In the genomic region with DNA sequence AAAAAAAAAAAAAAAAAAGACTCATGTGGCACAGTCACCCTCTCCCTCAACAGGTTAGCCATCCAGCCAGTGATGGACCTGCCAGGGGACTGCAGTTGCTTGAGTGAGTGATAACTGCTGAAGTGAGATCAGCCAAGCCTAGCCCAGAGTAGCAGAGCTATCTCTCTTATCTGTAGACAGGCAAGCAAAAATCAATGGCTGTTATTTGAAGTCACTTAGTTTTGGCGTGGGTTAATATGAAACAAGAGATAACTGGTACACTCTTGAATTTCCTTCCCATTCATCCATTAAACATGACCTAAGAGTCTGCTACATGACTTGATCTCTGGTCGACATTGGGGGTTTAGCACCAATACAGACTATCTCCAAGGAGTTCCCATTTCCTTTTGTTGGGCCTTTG, we compare ENCODE assay signal across 21 cellular contexts. TPM values are rescaled to one million over a fixed set of nuclear protein-coding genes. Genes with fewer than 3 reads are reported as not detected.
DNase-seq lines count a peak whose midpoint lies in the region; FAIRE-seq and TF ChIP-seq lines count a peak whose summit lies in the region.
"Had no signal": no experiment of that assay in that cellular context is flagged by ENCODE, and none has a peak within 500 bp of the region (broad histone marks: within the 10 kb centered on the region; RNA-seq: fewer than 3 reads in every experiment).

No MANE protein-coding gene starts in this region.

- H3K23ac ChIP-seq in H1 (ENCODE audit: insufficient read length) = no peak overlapping the region
- H3K23ac ChIP-seq in mesendoderm (ENCODE audit: low read length) = no peak overlapping the region

- no peak overlapping the region for H3K4ac ChIP-seq in H1 (replicated peaks; ENCODE audit: insufficient read length, low read depth, low read length)
- no peak overlapping the region for H3K4ac ChIP-seq in mesendoderm (ENCODE audit: low read depth, low read length)

- no peak for TF ChIP-seq POLR2A in H1 (IDR thresholded peaks at IDR 0.05; ENCODE audit: control extremely low read depth in 1 of 2, low read depth in 2 of 2, low read length in 2 of 2)

- no peak overlapping the region for H3K18ac ChIP-seq in H1 (ENCODE audit: extremely low read depth, low read length)
- no peak overlapping the region for H3K18ac ChIP-seq in mesendoderm (ENCODE audit: low read length)

- no peaks in the 10 kb centered on the region for H3K9me3 ChIP-seq in CD8-positive, alpha-beta memory T cell (ENCODE audit: low read length)
- no peaks in the 10 kb centered on the region for H3K9me3 ChIP-seq in H1 (ENCODE audit: insufficient read depth in 2 of 2, low read depth in 1 of 2, low read length in 1 of 2)
- H3K9me3 ChIP-seq: BLaER1 had no signal

- no peaks in the 10 kb centered on the region for H3K23me2 ChIP-seq in H1 (ENCODE audit: low read depth, low read length)

- no peak overlapping the region for H4K91ac ChIP-seq in H1 (replicated peaks; ENCODE audit: insufficient read length, low read length)

- H3K4me2 ChIP-seq in H1 (ENCODE audit: insufficient read depth in 1 of 2, low read depth in 2 of 2, low read length in 2 of 2) (no peak overlapping the region), mesendoderm (ENCODE audit: low read length) (no peak overlapping the region)
- H3K4me2 ChIP-seq: BLaER1, KMS-11 had no signal

- WGBS in H1 (ENCODE audit: extremely low coverage in 1 of 2, insufficient coverage in 1 of 2, insufficient read length in 1 of 2, insufficient replicate concordance in 2 of 2, low coverage in 1 of 2, low lambda C conversion rate in 2 of 2, missing lambda C conversion rate in 1 of 2), 2 experiments = 86% methylated on average over 2 of the region's 2 CpGs; no CpG with 5 or more reads in 1 of the 2 experiments
- WGBS in mesendoderm (ENCODE audit: extremely low coverage, insufficient coverage, low lambda C conversion rate) = no CpG with 5 or more reads among the region's 2 CpGs

- no peaks in the 10 kb centered on the region for H3K79me1 ChIP-seq in H1 (ENCODE audit: low read depth, low read length)
- H3K79me1 ChIP-seq in mesendoderm (ENCODE audit: low read length) = no peaks in the 10 kb centered on the region

- no peak for TF ChIP-seq CTCF in H1 (IDR thresholded peaks at IDR 0.05; ENCODE audit: control extremely low read depth in 1 of 3, insufficient read depth in 1 of 3, low read depth in 1 of 3, low read length in 3 of 3)

- H3K27me3 Mint-ChIP-seq in CD8-positive, alpha-beta memory T cell = peaks cover 0 to 11% of the 10 kb centered on the region in 2 donors

- H2BK12ac ChIP-seq in H1 (ENCODE audit: low read depth, low read length) = no peak overlapping the region

- H3K4me3 ChIP-seq in CD8-positive, alpha-beta memory T cell (ENCODE audit: low read length) = no peak overlapping the region
- no peak overlapping the region for H3K4me3 ChIP-seq in H1 (ENCODE audit: extremely low read depth in 1 of 4, insufficient read depth in 2 of 4, low read depth in 3 of 4, low read length in 4 of 4)
- no peak overlapping the region for H3K4me3 ChIP-seq in mesendoderm (ENCODE audit: low read length)
- H3K4me3 ChIP-seq: BLaER1, GM12878, GM23248 had no signal

- no peak overlapping the region for H2BK15ac ChIP-seq in H1 (ENCODE audit: low read length)
- H2BK15ac ChIP-seq in mesendoderm (replicated peaks; ENCODE audit: low read depth) = no peak overlapping the region

- no peak for DNase-seq in CD8-positive, alpha-beta memory T cell
- peak in 66 of 76 experiments; percentile 6 to 84 (median 42) for DNase-seq in HUDEP-2 (lab: John Stamatoyannopoulos, UW; ENCODE audit: unreplicated experiment in 76 of 76)
- no peak for DNase-seq in H1 (ENCODE audit: low read depth in 1 of 2, low spot score in 2 of 2)
- DNase-seq in mesendoderm = peak; percentile 7
- no peak for DNase-seq in hepatic stellate cell (ENCODE audit: low spot score)
- DNase-seq in medulla oblongata (ENCODE audit: extremely low spot score) = no peak
- DNase-seq in DMS53 treated with DMSO at 0.1 percent for 48 hours (lab: John Stamatoyannopoulos, UW; ENCODE audit: unreplicated experiment) = no peak
- DNase-seq: ACHN; Calu3; CD4-positive, alpha-beta memory T cell; DND-41; EL; GM23248; H7; HFFc6 had no signal

- H2BK5ac ChIP-seq in H1 (ENCODE audit: low read depth, low read length) (no peak overlapping the region), mesendoderm (ENCODE audit: low read length) (no peak overlapping the region)

- no peaks in the 10 kb centered on the region for H4K20me1 ChIP-seq in H1 (replicated peaks in 1 of 2; ENCODE audit: control insufficient read depth in 1 of 2, insufficient read depth in 2 of 2, low read length in 2 of 2)
- H4K20me1 ChIP-seq: BLaER1 had no signal

- H3K4me1 Mint-ChIP-seq in CD8-positive, alpha-beta memory T cell = no peaks in the 10 kb centered on the region
- H3K4me1 Mint-ChIP-seq: CD14-positive monocyte; CD4-positive, alpha-beta memory T cell had no signal

- peak overlapping the region; percentile 34 for H3K27ac ChIP-seq in CD8-positive, alpha-beta memory T cell (ENCODE audit: low read depth, low read length)
- H3K27ac ChIP-seq in H1 (ENCODE audit: low read depth, low read length) = no peak overlapping the region
- no peak overlapping the region for H3K27ac ChIP-seq in mesendoderm (ENCODE audit: low read depth, low read length)
- H3K27ac ChIP-seq: BLaER1, GM23248, KMS-11 had no signal

- no peak for TF ChIP-seq RAD21 in H1 (IDR thresholded peaks at IDR 0.05 in 1 of 2, conservative IDR thresholded peaks at IDR 0.05 in 1 of 2; ENCODE audit: low read depth in 2 of 2, low read length in 2 of 2)

- peak overlapping the region; percentile 31; the same call in 1 of the 2 replicates for H2AFZ ChIP-seq in H1 (ENCODE audit: low read length)
- H2AFZ ChIP-seq: GM23248 had no signal

- no peak overlapping the region for H3K9ac ChIP-seq in H1 (replicated peaks in 1 of 4; ENCODE audit: extremely low read depth in 1 of 4, low read depth in 3 of 4, low read length in 3 of 4)
- no peak overlapping the region for H3K9ac ChIP-seq in mesendoderm (ENCODE audit: low read length)
- H3K9ac ChIP-seq: BLaER1, GM23248, KMS-11 had no signal

- no peak overlapping the region for H3K4me3 Mint-ChIP-seq in CD8-positive, alpha-beta memory T cell
- H3K4me3 Mint-ChIP-seq: CD14-positive monocyte; CD4-positive, alpha-beta memory T cell; HFFc6 had no signal

- no peaks in the 10 kb centered on the region for H3K4me1 ChIP-seq in CD8-positive, alpha-beta memory T cell (ENCODE audit: insufficient read depth, low read length)
- H3K4me1 ChIP-seq in H1 (replicated peaks in 1 of 4; ENCODE audit: control insufficient read depth in 3 of 4, insufficient read depth in 4 of 4, low read length in 3 of 4) (no peaks in the 10 kb centered on the region), mesendoderm (ENCODE audit: control insufficient read depth, low read depth, low read length) (peaks cover 2% of the 10 kb centered on the region)
- H3K4me1 ChIP-seq: BLaER1 had no signal

- H4K8ac ChIP-seq in H1 (ENCODE audit: extremely low read depth, insufficient read depth, low read length) (no peak overlapping the region), mesendoderm (ENCODE audit: low read depth, low read length) (no peak overlapping the region)

- H2BK120ac ChIP-seq in H1 (replicated peaks; ENCODE audit: low read depth, low read length) (no peak overlapping the region), mesendoderm (ENCODE audit: low read depth, low read length) (no peak overlapping the region)

- H3K14ac ChIP-seq in H1 (ENCODE audit: insufficient read length) = no peak overlapping the region

- POLR2A ChIA-PET in CD8-positive, alpha-beta memory T cell (lab: Charles Lee) = no interaction called here
- POLR2A ChIA-PET in H1 (lab: Charles Lee; ENCODE audit: partially characterized antibody) = interaction anchor here (0.6 kb wide), 1 partner anchor 643 kb away, joined by 3 read pairs; no protein-coding TSS in a partner anchor

- H3K36me3 ChIP-seq in CD8-positive, alpha-beta memory T cell (ENCODE audit: insufficient read depth, low read length) = no peaks in the 10 kb centered on the region
- H3K36me3 ChIP-seq in H1 (ENCODE audit: control insufficient read depth in 2 of 4, insufficient read depth in 4 of 4, low read length in 3 of 4) = no peaks in the 10 kb centered on the region; a peak in 1 of 8 replicates
- H3K36me3 ChIP-seq in mesendoderm (ENCODE audit: control insufficient read depth, insufficient read depth, low read length) = no peaks in the 10 kb centered on the region
- H3K36me3 ChIP-seq: BLaER1 had no signal

- H2BK20ac ChIP-seq in H1 (ENCODE audit: low read length) = no peak overlapping the region

- no peak for TF ChIP-seq EP300 in H1 (IDR thresholded peaks at IDR 0.05; ENCODE audit: borderline replicate concordance in 1 of 2, low read depth in 2 of 2, low read length in 2 of 2)

- H3K27ac Mint-ChIP-seq in CD8-positive, alpha-beta memory T cell = no peak overlapping the region
- H3K27ac Mint-ChIP-seq: CD14-positive monocyte, HFFc6 had no signal

- H4K5ac ChIP-seq in H1 (ENCODE audit: insufficient read length, low read depth, low read length) = no peak overlapping the region
- no peak overlapping the region for H4K5ac ChIP-seq in mesendoderm (ENCODE audit: low read length)

- no peak overlapping the region for H3K56ac ChIP-seq in H1 (replicated peaks; ENCODE audit: insufficient read length, low read depth, low read length)
- H3K56ac ChIP-seq in mesendoderm (ENCODE audit: low read length) = no peak overlapping the region

- no peak for FAIRE-seq in H1 (lab: Jason Lieb, UNC)
- FAIRE-seq: A204.1, GM12878, HTR-8/SVneo had no signal

- CTCF ChIA-PET in CD8-positive, alpha-beta memory T cell (lab: Charles Lee) = no interaction called here
- CTCF ChIA-PET in H1 (lab: Charles Lee; ENCODE audit: partially characterized antibody) = interaction anchor here (1.0 to 1.6 kb wide), 3 partner anchors 10 to 339 kb away, joined by 3 to 5 read pairs (median 4); no protein-coding TSS in a partner anchor

- H2AK5ac ChIP-seq in H1 (ENCODE audit: low read depth, low read length) (no peak overlapping the region), mesendoderm (ENCODE audit: low read length) (no peak overlapping the region)

- no peaks in the 10 kb centered on the region for H3K27me3 ChIP-seq in CD8-positive, alpha-beta memory T cell (ENCODE audit: insufficient read depth, low read length, poor library complexity, severe bottlenecking)
- no peaks in the 10 kb centered on the region for H3K27me3 ChIP-seq in H1 (replicated peaks in 1 of 4; ENCODE audit: control insufficient read depth in 3 of 4, extremely low read depth in 1 of 4, insufficient read depth in 3 of 4, low read length in 3 of 4)
- no peaks in the 10 kb centered on the region for H3K27me3 ChIP-seq in mesendoderm (ENCODE audit: insufficient read depth, low read length, poor library complexity)
- H3K27me3 ChIP-seq: BLaER1 had no signal

- H3K79me2 ChIP-seq in H1 (ENCODE audit: control insufficient read depth in 1 of 2, insufficient read depth in 2 of 2, low read length in 2 of 2) (no peaks in the 10 kb centered on the region), mesendoderm (ENCODE audit: control insufficient read depth, insufficient read depth, low read length) (no peaks in the 10 kb centered on the region)

- H3K9me3 Mint-ChIP-seq in CD8-positive, alpha-beta memory T cell = peaks cover 0 to 4% (median 0%) of the 10 kb centered on the region in 5 donors
- H3K9me3 Mint-ChIP-seq: HFFc6 had no signal

- peaks cover 0 to 5% (median 3%) of the 10 kb centered on the region in 3 donors for H3K36me3 Mint-ChIP-seq in CD8-positive, alpha-beta memory T cell
- H3K36me3 Mint-ChIP-seq: CD14-positive monocyte had no signal

RNA-seq across cellular contexts. Expression of gene TNIK, which starts 51.2 kb away (rescaled TPM):
- total RNA-seq in CD8-positive, alpha-beta memory T cell = 10 to 100 TPM; 15.9 to 19.2 TPM
- polyA plus RNA-seq in CD8-positive, alpha-beta memory T cell = 17.7 TPM
- total RNA-seq in H1 (2021; fragmentation: NEBNext Ultra II Directional; extraction: Animal tissue kit (Norgen Biotek cat#: 25700)) = 42.0 and 46.8 TPM in 2 replicates
- 7.4 and 8.0 TPM in 2 replicates for polyA plus RNA-seq in H1 (2011; rRNA removed)
- polyA plus RNA-seq in H1 (2011; cell fraction: cytosol; rRNA removed) = 10.7 TPM
- polyA plus RNA-seq in H1 (2011; cell fraction: nucleus; rRNA removed) = 18.1 TPM
- polyA plus RNA-seq in H1 (2012, experiment 1 of 2) = 16.8 to 23.1 TPM (median 21.9 TPM) in 4 replicates
- polyA plus RNA-seq in H1 (2012, experiment 2 of 2) = 3.9 TPM
- polyA plus RNA-seq in H1 (2013, experiment 1 of 2) = 29.1 TPM
- 27.4 TPM for polyA plus RNA-seq in H1 (2013, experiment 2 of 2)
- 19.4 and 27.7 TPM in 2 replicates for polyA minus RNA-seq in H1 (2011; rRNA and poly(A)+ RNA removed)
- polyA minus RNA-seq in H1 (2011; cell fraction: cytosol; rRNA and poly(A)+ RNA removed) = 15.3 TPM
- 39.4 TPM for polyA minus RNA-seq in H1 (2011; cell fraction: nucleus; rRNA and poly(A)+ RNA removed)
- polyA plus RNA-seq in mesendoderm (2013, experiment 1 of 2) = 32.3 TPM
- polyA plus RNA-seq in mesendoderm (2013, experiment 2 of 2) = 33.3 TPM

Comparison
In these comparisons a context has a peak if more than half of its experiments do, and no peak if none do; other contexts are left out.
1. DNase-seq: peak in HUDEP-2 (66 of 76) and mesendoderm (single experiment); none in CD8-positive, alpha-beta memory T cell (0 of 5), H1 (0 of 2), hepatic stellate cell (single experiment), medulla oblongata (single experiment) and DMS53 treated with DMSO at 0.1 percent for 48 hours (single experiment).